ENCODE assay signal across 24 cellular contexts in genomic region chrX:42450228-42450627, GRCh38.
"Had no signal": no experiment of that assay in that cellular context is flagged by ENCODE, and none has a peak within 500 bp of the region (broad histone marks: within the 10 kb centered on the region; RNA-seq: fewer than 3 reads in every experiment).

No MANE protein-coding gene starts in this region.

- H3K36me3 ChIP-seq: colonic mucosa, esophagus squamous epithelium, gastrocnemius medialis, heart right ventricle, left ventricle myocardium inferior, lower lobe of right lung had no signal

- DNase-seq: colonic mucosa; cortex of kidney; effector CD8-positive, alpha-beta T cell; effector memory CD8-positive, alpha-beta T cell; endodermal cell; erythroblast; esophagus squamous epithelium; foreskin fibroblast; foreskin melanocyte; gastrocnemius medialis; glutamatergic neuron; head of caudate nucleus; heart right ventricle; hippocampal formation; kidney glomerular epithelial cell; left colon; left ventricle myocardium inferior; lower lobe of right lung; mesenchymal stem cell; mucosa of descending colon had no signal

- ATAC-seq: effector memory CD8-positive, alpha-beta T cell; esophagus mucosa; gastrocnemius medialis; heart right ventricle; left colon; left lobe of liver; lower lobe of right lung; mucosa of descending colon had no signal

- H3K27me3 ChIP-seq: colonic mucosa, esophagus squamous epithelium, gastrocnemius medialis, heart right ventricle had no signal

- H3K27ac ChIP-seq: colonic mucosa, epithelial cell of prostate, esophagus squamous epithelium, gastrocnemius medialis, heart right ventricle, left ventricle myocardium inferior, lower lobe of right lung had no signal

- H3K4me3 ChIP-seq: colonic mucosa, esophagus squamous epithelium, gastrocnemius medialis, heart right ventricle, left ventricle myocardium inferior, lower lobe of right lung, mucosa of descending colon had no signal

- H3K9me3 ChIP-seq: colonic mucosa, esophagus squamous epithelium, gastrocnemius medialis, left ventricle myocardium inferior, lower lobe of right lung, mucosa of descending colon had no signal

- H3K4me1 ChIP-seq: colonic mucosa, esophagus squamous epithelium, gastrocnemius medialis, heart right ventricle, left ventricle myocardium inferior, lower lobe of right lung had no signal

- FAIRE-seq: keratinocyte had no signal
